In genomic region chr22:22974795-22975580, GRCh38 we compare ENCODE assay signal across 17 cellular contexts.
"Had no signal": no experiment of that assay in that cellular context is flagged by ENCODE, and none has a peak within 500 bp of the region (broad histone marks: within the 10 kb centered on the region; RNA-seq: fewer than 3 reads in every experiment).

No MANE protein-coding gene starts in this region.

- DNase-seq: activated CD4-positive, alpha-beta T cell treated with anti-CD3 and anti-CD28 coated beads, Interleukin-2, amount 10 ng/mL, durations not matched to agents 7 days and 5 days; activated CD4-positive, CD25-positive, alpha-beta regulatory T cell; activated CD8-positive, alpha-beta memory T cell treated with anti-CD3 and anti-CD28 coated beads, Interleukin-2, amount 50 U/mL, for 48 hours; activated gamma-delta T cell; activated T-cell treated with anti-CD3 and anti-CD28 coated beads, Interleukin-2, amount 50 U/mL, for 72 hours; amniotic stem cell; caudate nucleus; colonic mucosa; heart right ventricle; left colon; sigmoid colon; spleen; upper lobe of left lung had no signal

- ATAC-seq: activated T-cell treated with anti-CD3 and anti-CD28 coated beads, Interleukin-2, amount 50 U/mL, for 72 hours; gastroesophageal sphincter; heart right ventricle; left colon had no signal

- H3K36me3 Mint-ChIP-seq: neural progenitor cell had no signal

- H3K4me3 Mint-ChIP-seq: activated CD4-positive, alpha-beta T cell treated with anti-CD3 and anti-CD28 coated beads, Interleukin-2, amount 10 ng/mL, durations not matched to agents 7 days and 5 days; activated naive CD8-positive, alpha-beta T cell; activated T-cell treated with anti-CD3 and anti-CD28 coated beads, Interleukin-2, amount 50 U/mL, for 72 hours; neural progenitor cell; stimulated activated naive CD8-positive, alpha-beta T cell treated with anti-CD3 and anti-CD28 coated beads, Interleukin-15, Interleukin-2, amounts not matched to agents 100 ng/mL and 50 ng/mL, for 24 hours had no signal

- H3K9me3 Mint-ChIP-seq: activated T-cell treated with anti-CD3 and anti-CD28 coated beads, Interleukin-2, amount 50 U/mL, for 72 hours; stimulated activated naive CD8-positive, alpha-beta T cell treated with anti-CD3 and anti-CD28 coated beads, Interleukin-15, Interleukin-2, amounts not matched to agents 100 ng/mL and 50 ng/mL, for 24 hours had no signal

- H3K27ac ChIP-seq: colonic mucosa, gastroesophageal sphincter, heart right ventricle, neural progenitor cell, sigmoid colon, spleen, upper lobe of left lung had no signal

- H3K4me1 Mint-ChIP-seq: activated CD4-positive, alpha-beta T cell treated with anti-CD3 and anti-CD28 coated beads, Interleukin-2, amount 10 ng/mL, durations not matched to agents 7 days and 5 days; neural progenitor cell had no signal

- H3K27ac Mint-ChIP-seq: activated CD4-positive, alpha-beta T cell treated with anti-CD3 and anti-CD28 coated beads, Interleukin-2, amount 10 ng/mL, durations not matched to agents 7 days and 5 days; activated naive CD8-positive, alpha-beta T cell; activated T-cell treated with anti-CD3 and anti-CD28 coated beads, Interleukin-2, amount 50 U/mL, for 72 hours; neural progenitor cell; stimulated activated naive CD8-positive, alpha-beta T cell treated with anti-CD3 and anti-CD28 coated beads, Interleukin-15, Interleukin-2, amounts not matched to agents 100 ng/mL and 50 ng/mL, for 24 hours had no signal
